Comparison of ENCODE assay signal across 1 cellular context in genomic region chr11:23732026-23732425, GRCh38.
TF ChIP-seq lines count a peak whose summit lies in the region.

No MANE protein-coding gene starts in this region.

TF ChIP-seq in GM23338, 12 proteins besides CTCF, POLR2A, EP300 and RAD21 (continued from another document):
- TF ChIP-seq, protein P1, sequence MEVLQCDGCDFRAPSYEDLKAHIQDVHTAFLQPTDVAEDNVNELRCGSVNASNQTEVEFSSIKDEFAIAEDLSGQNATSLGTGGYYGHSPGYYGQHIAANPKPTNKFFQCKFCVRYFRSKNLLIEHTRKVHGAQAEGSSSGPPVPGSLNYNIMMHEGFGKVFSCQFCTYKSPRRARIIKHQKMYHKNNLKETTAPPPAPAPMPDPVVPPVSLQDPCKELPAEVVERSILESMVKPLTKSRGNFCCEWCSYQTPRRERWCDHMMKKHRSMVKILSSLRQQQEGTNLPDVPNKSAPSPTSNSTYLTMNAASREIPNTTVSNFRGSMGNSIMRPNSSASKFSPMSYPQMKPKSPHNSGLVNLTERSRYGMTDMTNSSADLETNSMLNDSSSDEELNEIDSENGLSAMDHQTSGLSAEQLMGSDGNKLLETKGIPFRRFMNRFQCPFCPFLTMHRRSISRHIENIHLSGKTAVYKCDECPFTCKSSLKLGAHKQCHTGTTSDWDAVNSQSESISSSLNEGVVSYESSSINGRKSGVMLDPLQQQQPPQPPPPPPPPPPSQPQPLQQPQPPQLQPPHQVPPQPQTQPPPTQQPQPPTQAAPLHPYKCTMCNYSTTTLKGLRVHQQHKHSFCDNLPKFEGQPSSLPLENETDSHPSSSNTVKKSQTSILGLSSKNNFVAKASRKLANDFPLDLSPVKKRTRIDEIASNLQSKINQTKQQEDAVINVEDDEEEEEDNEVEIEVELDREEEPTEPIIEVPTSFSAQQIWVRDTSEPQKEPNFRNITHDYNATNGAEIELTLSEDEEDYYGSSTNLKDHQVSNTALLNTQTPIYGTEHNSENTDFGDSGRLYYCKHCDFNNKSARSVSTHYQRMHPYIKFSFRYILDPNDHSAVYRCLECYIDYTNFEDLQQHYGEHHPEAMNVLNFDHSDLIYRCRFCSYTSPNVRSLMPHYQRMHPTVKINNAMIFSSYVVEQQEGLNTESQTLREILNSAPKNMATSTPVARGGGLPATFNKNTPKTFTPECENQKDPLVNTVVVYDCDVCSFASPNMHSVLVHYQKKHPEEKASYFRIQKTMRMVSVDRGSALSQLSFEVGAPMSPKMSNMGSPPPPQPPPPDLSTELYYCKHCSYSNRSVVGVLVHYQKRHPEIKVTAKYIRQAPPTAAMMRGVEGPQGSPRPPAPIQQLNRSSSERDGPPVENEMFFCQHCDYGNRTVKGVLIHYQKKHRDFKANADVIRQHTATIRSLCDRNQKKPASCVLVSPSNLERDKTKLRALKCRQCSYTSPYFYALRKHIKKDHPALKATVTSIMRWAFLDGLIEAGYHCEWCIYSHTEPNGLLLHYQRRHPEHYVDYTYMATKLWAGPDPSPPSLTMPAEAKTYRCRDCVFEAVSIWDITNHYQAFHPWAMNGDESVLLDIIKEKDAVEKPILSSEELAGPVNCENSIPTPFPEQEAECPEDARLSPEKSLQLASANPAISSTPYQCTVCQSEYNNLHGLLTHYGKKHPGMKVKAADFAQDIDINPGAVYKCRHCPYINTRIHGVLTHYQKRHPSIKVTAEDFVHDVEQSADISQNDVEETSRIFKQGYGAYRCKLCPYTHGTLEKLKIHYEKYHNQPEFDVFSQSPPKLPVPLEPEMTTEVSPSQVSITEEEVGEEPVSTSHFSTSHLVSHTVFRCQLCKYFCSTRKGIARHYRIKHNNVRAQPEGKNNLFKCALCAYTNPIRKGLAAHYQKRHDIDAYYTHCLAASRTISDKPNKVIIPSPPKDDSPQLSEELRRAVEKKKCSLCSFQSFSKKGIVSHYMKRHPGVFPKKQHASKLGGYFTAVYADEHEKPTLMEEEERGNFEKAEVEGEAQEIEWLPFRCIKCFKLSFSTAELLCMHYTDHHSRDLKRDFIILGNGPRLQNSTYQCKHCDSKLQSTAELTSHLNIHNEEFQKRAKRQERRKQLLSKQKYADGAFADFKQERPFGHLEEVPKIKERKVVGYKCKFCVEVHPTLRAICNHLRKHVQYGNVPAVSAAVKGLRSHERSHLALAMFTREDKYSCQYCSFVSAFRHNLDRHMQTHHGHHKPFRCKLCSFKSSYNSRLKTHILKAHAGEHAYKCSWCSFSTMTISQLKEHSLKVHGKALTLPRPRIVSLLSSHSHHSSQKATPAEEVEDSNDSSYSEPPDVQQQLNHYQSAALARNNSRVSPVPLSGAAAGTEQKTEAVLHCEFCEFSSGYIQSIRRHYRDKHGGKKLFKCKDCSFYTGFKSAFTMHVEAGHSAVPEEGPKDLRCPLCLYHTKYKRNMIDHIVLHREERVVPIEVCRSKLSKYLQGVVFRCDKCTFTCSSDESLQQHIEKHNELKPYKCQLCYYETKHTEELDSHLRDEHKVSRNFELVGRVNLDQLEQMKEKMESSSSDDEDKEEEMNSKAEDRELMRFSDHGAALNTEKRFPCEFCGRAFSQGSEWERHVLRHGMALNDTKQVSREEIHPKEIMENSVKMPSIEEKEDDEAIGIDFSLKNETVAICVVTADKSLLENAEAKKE (CRISPR knock-in tag; IDR thresholded peaks at IDR 0.05) = no peak
- TF ChIP-seq, protein P2, sequence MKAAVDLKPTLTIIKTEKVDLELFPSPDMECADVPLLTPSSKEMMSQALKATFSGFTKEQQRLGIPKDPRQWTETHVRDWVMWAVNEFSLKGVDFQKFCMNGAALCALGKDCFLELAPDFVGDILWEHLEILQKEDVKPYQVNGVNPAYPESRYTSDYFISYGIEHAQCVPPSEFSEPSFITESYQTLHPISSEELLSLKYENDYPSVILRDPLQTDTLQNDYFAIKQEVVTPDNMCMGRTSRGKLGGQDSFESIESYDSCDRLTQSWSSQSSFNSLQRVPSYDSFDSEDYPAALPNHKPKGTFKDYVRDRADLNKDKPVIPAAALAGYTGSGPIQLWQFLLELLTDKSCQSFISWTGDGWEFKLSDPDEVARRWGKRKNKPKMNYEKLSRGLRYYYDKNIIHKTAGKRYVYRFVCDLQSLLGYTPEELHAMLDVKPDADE (IDR thresholded peaks at IDR 0.05) = no peak
- TF ChIP-seq POLR2AphosphoS5 (IDR thresholded peaks at IDR 0.05; ENCODE audit: low read depth) = no peak
- TF ChIP-seq ZNF331 (CRISPR knock-in tag; IDR thresholded peaks at IDR 0.05; ENCODE audit: low read depth) = no peak
- no peak for TF ChIP-seq CREB1 (CRISPR knock-in tag; IDR thresholded peaks at IDR 0.05; ENCODE audit: low read depth)
- TF ChIP-seq EZH2phosphoT487 (IDR thresholded peaks at IDR 0.05; ENCODE audit: unreplicated experiment) = no peak
TF ChIP-seq in GM23338: peak in this region for 0.
